35 cellular contexts compared by ENCODE assay signal in the genomic region with DNA sequence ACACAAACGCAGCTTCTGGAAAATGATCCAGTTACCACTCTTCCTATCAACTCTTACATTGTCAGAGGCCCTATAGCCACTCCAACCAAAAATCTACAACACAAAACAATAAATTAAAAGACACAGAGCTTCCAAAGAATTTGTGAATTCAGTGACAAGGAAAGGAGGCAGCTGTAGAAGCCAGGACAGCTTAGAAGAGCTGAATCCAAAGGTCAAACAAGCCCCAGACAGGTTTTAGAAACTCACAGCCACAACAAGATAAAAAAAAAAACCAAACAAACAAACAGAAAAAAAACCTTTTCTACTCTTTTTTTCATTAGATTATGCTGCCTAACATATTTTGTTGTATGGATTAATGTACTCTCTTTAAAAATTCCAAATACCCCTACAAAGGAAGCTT.
"Had no signal": no experiment of that assay in that cellular context is flagged by ENCODE, and none has a peak within 500 bp of the region (broad histone marks: within the 10 kb centered on the region; RNA-seq: fewer than 3 reads in every experiment).

No MANE protein-coding gene starts in this region.

- DNase-seq: activated CD4-positive, alpha-beta memory T cell treated with anti-CD3 and anti-CD28 coated beads, Interleukin-2, amount 10 ng/mL, durations not matched to agents 7 days and 5 days; activated CD4-positive, alpha-beta T cell treated with anti-CD3 and anti-CD28 coated beads for 1 hour; activated CD4-positive, alpha-beta T cell treated with anti-CD3 and anti-CD28 coated beads for 4 hours; activated CD4-positive, alpha-beta T cell treated with anti-CD3 and anti-CD28 coated beads, Interleukin-2, amount 10 ng/mL, durations not matched to agents 7 days and 5 days; activated CD4-positive, alpha-beta T cell treated with anti-CD3 and anti-CD28 coated beads, Interleukin-2, amount 50 U/mL, for 4 hours; activated CD4-positive, CD25-positive, alpha-beta regulatory T cell; activated CD8-positive, alpha-beta memory T cell treated with anti-CD3 and anti-CD28 coated beads, Interleukin-2, amount 50 U/mL, for 48 hours; activated effector memory CD4-positive, alpha-beta T cell treated with anti-CD3 and anti-CD28 coated beads, Interleukin-2, amount 50 U/mL, for 16 hours; activated naive CD4-positive, alpha-beta T cell treated with anti-CD3 and anti-CD28 coated beads for 36 hours; activated naive CD8-positive, alpha-beta T cell treated with anti-CD3 and anti-CD28 coated beads for 36 hours; activated naive CD8-positive, alpha-beta T cell treated with anti-CD3 and anti-CD28 coated beads, Interleukin-2, amount 50 U/mL, for 24 hours; activated T-cell treated with anti-CD3 and anti-CD28 coated beads for 4 hours; activated T-cell treated with anti-CD3 and anti-CD28 coated beads, Interleukin-2, amount 50 U/mL, for 24 hours; adrenal gland; amygdala; aorta; body of pancreas; central memory CD4-positive, alpha-beta T cell; cerebellar nuclear complex; colonic mucosa; effector CD8-positive, alpha-beta T cell; foreskin keratinocyte; gastrocnemius medialis; glutamatergic neuron; heart left ventricle; T-helper 1 cell; T-helper 17 cell; T1000; WERI-Rb-1 had no signal

- H3K4me3 Mint-ChIP-seq: activated CD4-positive, alpha-beta memory T cell treated with anti-CD3 and anti-CD28 coated beads, Interleukin-2, amount 10 ng/mL, durations not matched to agents 7 days and 5 days; activated CD4-positive, alpha-beta T cell treated with anti-CD3 and anti-CD28 coated beads, Interleukin-2, amount 10 ng/mL, durations not matched to agents 7 days and 5 days; activated naive CD4-positive, alpha-beta T cell treated with anti-CD3 and anti-CD28 coated beads for 36 hours; activated naive CD4-positive, alpha-beta T cell treated with anti-CD3 and anti-CD28 coated beads, Interleukin-2, amount 50 U/mL, for 24 hours; activated naive CD8-positive, alpha-beta T cell treated with anti-CD3 and anti-CD28 coated beads for 36 hours; activated naive CD8-positive, alpha-beta T cell treated with anti-CD3 and anti-CD28 coated beads, Interleukin-2, amount 50 U/mL, for 24 hours; activated T-cell treated with anti-CD3 and anti-CD28 coated beads, Interleukin-2, amount 50 U/mL, for 24 hours; activated T-helper 1 cell treated with anti-CD3 and anti-CD28 coated beads, Interleukin-12 subunit alpha, Interleukin-12 subunit beta, Interleukin-2, Interleukin-4 antibody, amounts not matched to agents 30 ng/mL and 10 ng/mL and 1 ng/mL, durations not matched to agents 14 hours and 24 hours and 36 hours; T-helper 17 cell; T-helper 2 cell treated with Interferon-gamma antibody and Interleukin-4, amounts not matched to agents 5 μg/mL and 100 μg/mL, for 36 hours had no signal

- H3K4me1 Mint-ChIP-seq: activated CD4-positive, alpha-beta memory T cell treated with anti-CD3 and anti-CD28 coated beads, Interleukin-2, amount 10 ng/mL, durations not matched to agents 7 days and 5 days; activated CD4-positive, alpha-beta T cell treated with anti-CD3 and anti-CD28 coated beads, Interleukin-2, amount 10 ng/mL, durations not matched to agents 7 days and 5 days; activated naive CD4-positive, alpha-beta T cell treated with anti-CD3 and anti-CD28 coated beads, Interleukin-2, amount 50 U/mL, for 24 hours; activated naive CD8-positive, alpha-beta T cell treated with anti-CD3 and anti-CD28 coated beads for 36 hours; activated naive CD8-positive, alpha-beta T cell treated with anti-CD3 and anti-CD28 coated beads, Interleukin-2, amount 50 U/mL, for 24 hours; T-helper 17 cell had no signal

- H3K27me3 ChIP-seq: adrenal gland, body of pancreas, cardiac muscle cell, colonic mucosa, foreskin keratinocyte, gastrocnemius medialis, heart left ventricle had no signal

- H3K4me1 ChIP-seq: colonic mucosa had no signal

- H3K27ac Mint-ChIP-seq: activated CD4-positive, alpha-beta memory T cell treated with anti-CD3 and anti-CD28 coated beads, Interleukin-2, amount 10 ng/mL, durations not matched to agents 7 days and 5 days; activated CD4-positive, alpha-beta T cell treated with anti-CD3 and anti-CD28 coated beads, Interleukin-2, amount 10 ng/mL, durations not matched to agents 7 days and 5 days; activated naive CD4-positive, alpha-beta T cell treated with anti-CD3 and anti-CD28 coated beads for 36 hours; activated naive CD4-positive, alpha-beta T cell treated with anti-CD3 and anti-CD28 coated beads, Interleukin-2, amount 50 U/mL, for 24 hours; activated naive CD8-positive, alpha-beta T cell treated with anti-CD3 and anti-CD28 coated beads for 36 hours; activated naive CD8-positive, alpha-beta T cell treated with anti-CD3 and anti-CD28 coated beads, Interleukin-2, amount 50 U/mL, for 24 hours; activated T-cell treated with anti-CD3 and anti-CD28 coated beads, Interleukin-2, amount 50 U/mL, for 24 hours; activated T-helper 1 cell treated with anti-CD3 and anti-CD28 coated beads, Interleukin-12 subunit alpha, Interleukin-12 subunit beta, Interleukin-2, Interleukin-4 antibody, amounts not matched to agents 30 ng/mL and 10 ng/mL and 1 ng/mL, durations not matched to agents 14 hours and 24 hours and 36 hours; activated T-helper 2 cell treated with anti-CD3 and anti-CD28 coated beads, Interferon-gamma antibody, Interleukin-2, Interleukin-4, amounts not matched to agents 10 μg/mL and 5 μg/mL and 100 μg/mL, durations not matched to agents 14 hours and 24 hours and 36 hours; T-helper 17 cell; T-helper 2 cell treated with Interferon-gamma antibody and Interleukin-4, amounts not matched to agents 5 μg/mL and 100 μg/mL, for 36 hours had no signal

- H3K4me3 ChIP-seq: adrenal gland, body of pancreas, cardiac muscle cell, colonic mucosa, gastrocnemius medialis, heart left ventricle had no signal

- ATAC-seq: activated naive CD8-positive, alpha-beta T cell treated with anti-CD3 and anti-CD28 coated beads, Interleukin-2, amount 50 U/mL, for 24 hours; body of pancreas; esophagus mucosa; foreskin keratinocyte; gastrocnemius medialis; heart left ventricle; T-helper 17 cell had no signal

- H3K9me3 ChIP-seq: body of pancreas, colonic mucosa, gastrocnemius medialis, heart left ventricle had no signal

- H3K27me3 Mint-ChIP-seq: activated CD4-positive, alpha-beta memory T cell treated with anti-CD3 and anti-CD28 coated beads, Interleukin-2, amount 10 ng/mL, durations not matched to agents 7 days and 5 days; activated CD4-positive, alpha-beta T cell treated with anti-CD3 and anti-CD28 coated beads, Interleukin-2, amount 10 ng/mL, durations not matched to agents 7 days and 5 days; activated naive CD4-positive, alpha-beta T cell treated with anti-CD3 and anti-CD28 coated beads, Interleukin-2, amount 50 U/mL, for 24 hours; activated naive CD8-positive, alpha-beta T cell treated with anti-CD3 and anti-CD28 coated beads for 36 hours; activated naive CD8-positive, alpha-beta T cell treated with anti-CD3 and anti-CD28 coated beads, Interleukin-2, amount 50 U/mL, for 24 hours; activated T-cell treated with anti-CD3 and anti-CD28 coated beads, Interleukin-2, amount 50 U/mL, for 24 hours; T-helper 17 cell had no signal

- H3K36me3 ChIP-seq: adrenal gland, cardiac muscle cell, colonic mucosa had no signal

- H3K27ac ChIP-seq: adrenal gland, body of pancreas, cardiac muscle cell, colonic mucosa, foreskin keratinocyte, gastrocnemius medialis, heart left ventricle, WERI-Rb-1 had no signal

- H3K9me3 Mint-ChIP-seq: activated CD4-positive, alpha-beta memory T cell treated with anti-CD3 and anti-CD28 coated beads, Interleukin-2, amount 10 ng/mL, durations not matched to agents 7 days and 5 days; activated CD4-positive, alpha-beta T cell treated with anti-CD3 and anti-CD28 coated beads, Interleukin-2, amount 10 ng/mL, durations not matched to agents 7 days and 5 days; activated naive CD4-positive, alpha-beta T cell treated with anti-CD3 and anti-CD28 coated beads for 36 hours; activated naive CD4-positive, alpha-beta T cell treated with anti-CD3 and anti-CD28 coated beads, Interleukin-2, amount 50 U/mL, for 24 hours; activated naive CD8-positive, alpha-beta T cell treated with anti-CD3 and anti-CD28 coated beads for 36 hours; activated naive CD8-positive, alpha-beta T cell treated with anti-CD3 and anti-CD28 coated beads, Interleukin-2, amount 50 U/mL, for 24 hours; activated T-cell treated with anti-CD3 and anti-CD28 coated beads, Interleukin-2, amount 50 U/mL, for 24 hours; activated T-helper 1 cell treated with anti-CD3 and anti-CD28 coated beads, Interleukin-12 subunit alpha, Interleukin-12 subunit beta, Interleukin-2, Interleukin-4 antibody, amounts not matched to agents 30 ng/mL and 10 ng/mL and 1 ng/mL, durations not matched to agents 14 hours and 24 hours and 36 hours; activated T-helper 2 cell treated with anti-CD3 and anti-CD28 coated beads, Interferon-gamma antibody, Interleukin-2, Interleukin-4, amounts not matched to agents 10 μg/mL and 5 μg/mL and 100 μg/mL, durations not matched to agents 14 hours and 24 hours and 36 hours; T-helper 2 cell treated with Interferon-gamma antibody and Interleukin-4, amounts not matched to agents 5 μg/mL and 100 μg/mL, for 36 hours had no signal
